Comparison of ENCODE assay signal across 11 cellular contexts in genomic region chr10:87547734-87548311, GRCh38. TPM values are rescaled to one million over a fixed set of nuclear protein-coding genes. Genes with fewer than 3 reads are reported as not detected.
A peak's percentile ranks its signal among the peaks of the same experiment; 100 is the strongest.
DNase-seq lines count a peak whose midpoint lies in the region; TF ChIP-seq lines count a peak whose summit lies in the region.
"Had no signal": no experiment of that assay in that cellular context is flagged by ENCODE, and none has a peak within 500 bp of the region (broad histone marks: within the 10 kb centered on the region; RNA-seq: fewer than 3 reads in every experiment).

No MANE protein-coding gene starts in this region.

- no peak overlapping the region for H2AFZ ChIP-seq in ACC112 (ENCODE audit: low read length, unreplicated experiment)

- CTCF ChIA-PET in activated naive CD4-positive, alpha-beta T cell treated with anti-CD3 and anti-CD28 coated beads for 36 hours (lab: Charles Lee) = no interaction called here

- peak overlapping the region; percentile 90 for H3K27ac ChIP-seq in ACC112 (ENCODE audit: low read depth, low read length)
- peak overlapping the region; percentile 71 to 79 for H3K27ac ChIP-seq in ascending aorta
- no peak overlapping the region for H3K27ac ChIP-seq in substantia nigra (ENCODE audit: low read depth, low read length, poor library complexity, severe bottlenecking)

- H3K27me3 ChIP-seq in ACC112 (ENCODE audit: insufficient read depth, low read length) = no peaks in the 10 kb centered on the region
- no peaks in the 10 kb centered on the region for H3K27me3 ChIP-seq in ascending aorta

- H3K36me3 ChIP-seq in ACC112 (ENCODE audit: insufficient read depth, low read length) (peaks cover 5% of the 10 kb centered on the region), ascending aorta (peaks cover 2 to 3% of the 10 kb centered on the region in 2 donors)

- H3K4me3 ChIP-seq in ACC112 (ENCODE audit: low read depth, low read length) = peak overlapping the region; percentile 39
- no peak overlapping the region for H3K4me3 ChIP-seq in ascending aorta

- no peak overlapping the region for H3K27ac Mint-ChIP-seq in activated naive CD4-positive, alpha-beta T cell treated with anti-CD3 and anti-CD28 coated beads for 36 hours
- H3K27ac Mint-ChIP-seq: stimulated activated naive CD8-positive, alpha-beta T cell treated with anti-CD3 and anti-CD28 coated beads, Interleukin-15, Interleukin-2, amounts not matched to agents 100 ng/mL and 50 ng/mL, for 24 hours had no signal

- DNase-seq in HS-5 (ENCODE audit: low read depth) (peak; percentile 71), ascending aorta (ENCODE audit: low spot score in 2 of 2) (no peak), kidney tubule cell (ENCODE audit: low spot score) (peak; percentile 38), HK-2 (ENCODE audit: unreplicated experiment) (no peak), substantia nigra (lab: John Stamatoyannopoulos, UW) (no peak)
- no peak for DNase-seq in activated naive CD4-positive, alpha-beta T cell treated with anti-CD3 and anti-CD28 coated beads for 36 hours
- no peak for DNase-seq in activated CD4-positive, alpha-beta T cell treated with anti-CD3 and anti-CD28 coated beads, Interleukin-2, amount 50 U/mL, for 48 hours
- DNase-seq: activated naive CD4-positive, alpha-beta T cell treated with anti-CD3 and anti-CD28 coated beads, Interleukin-2, amount 50 U/mL, for 16 hours; MM.1S had no signal

- H3K27me3 Mint-ChIP-seq in activated naive CD4-positive, alpha-beta T cell treated with anti-CD3 and anti-CD28 coated beads for 36 hours (ENCODE audit: low read depth) = no peaks in the 10 kb centered on the region
- H3K27me3 Mint-ChIP-seq: stimulated activated naive CD8-positive, alpha-beta T cell treated with anti-CD3 and anti-CD28 coated beads, Interleukin-15, Interleukin-2, amounts not matched to agents 100 ng/mL and 50 ng/mL, for 24 hours had no signal

- no peak overlapping the region for H3K4me3 Mint-ChIP-seq in activated naive CD4-positive, alpha-beta T cell treated with anti-CD3 and anti-CD28 coated beads for 36 hours
- H3K4me3 Mint-ChIP-seq: stimulated activated naive CD8-positive, alpha-beta T cell treated with anti-CD3 and anti-CD28 coated beads, Interleukin-15, Interleukin-2, amounts not matched to agents 100 ng/mL and 50 ng/mL, for 24 hours had no signal

- H3K9me3 ChIP-seq in ascending aorta = peaks cover 0 to 4% of the 10 kb centered on the region in 2 donors

- H3K4me1 ChIP-seq in ACC112 (ENCODE audit: control insufficient read depth, insufficient read depth, low read length, unreplicated experiment) (peaks cover 72% of the 10 kb centered on the region), ascending aorta (peaks cover 3 to 38% of the 10 kb centered on the region in 2 donors)

- TF ChIP-seq CTCF in ascending aorta (IDR thresholded peaks at IDR 0.05) = no peak

- peaks cover 6% of the 10 kb centered on the region for H3K9me3 Mint-ChIP-seq in activated naive CD4-positive, alpha-beta T cell treated with anti-CD3 and anti-CD28 coated beads for 36 hours

- peaks cover 15% of the 10 kb centered on the region for H3K4me1 Mint-ChIP-seq in activated naive CD4-positive, alpha-beta T cell treated with anti-CD3 and anti-CD28 coated beads for 36 hours (ENCODE audit: low read depth)

- H3K79me2 ChIP-seq in ACC112 (ENCODE audit: control insufficient read depth, insufficient read depth, low read length, unreplicated experiment) = peaks cover 5% of the 10 kb centered on the region

- H3K36me3 Mint-ChIP-seq in activated naive CD4-positive, alpha-beta T cell treated with anti-CD3 and anti-CD28 coated beads for 36 hours (ENCODE audit: low read depth) = peaks cover 21% of the 10 kb centered on the region

- intact Hi-C loops in ascending aorta (cut with DNase I) = no loop called here
- intact Hi-C loops in activated naive CD4-positive, alpha-beta T cell treated with anti-CD3 and anti-CD28 coated beads for 36 hours (cut with micrococcal nuclease) = no loop called here

RNA-seq across cellular contexts. Expression of gene MINPP1, which starts 43.1 kb away (rescaled TPM):
- total RNA-seq in ascending aorta = 14.3 TPM
- total RNA-seq in activated naive CD4-positive, alpha-beta T cell treated with anti-CD3 and anti-CD28 coated beads for 36 hours = 1 to 10 TPM; 5.3 to 5.8 TPM

Comparison
In these comparisons a context has a peak if more than half of its experiments do, and no peak if none do; other contexts are left out.
1. DNase-seq: peak in HS-5 (single experiment) and kidney tubule cell (single experiment); none in ascending aorta (0 of 2), activated naive CD4-positive, alpha-beta T cell treated with anti-CD3 and anti-CD28 coated beads for 36 hours (single experiment), activated CD4-positive, alpha-beta T cell treated with anti-CD3 and anti-CD28 coated beads, Interleukin-2, amount 50 U/mL, for 48 hours (0 of 2), HK-2 (single experiment) and substantia nigra (0 of 49).